In genomic region chr4:176875026-176875425, GRCh38 we compare ENCODE assay signal across 20 cellular contexts.
"Had no signal": no experiment of that assay in that cellular context is flagged by ENCODE, and none has a peak within 500 bp of the region (broad histone marks: within the 10 kb centered on the region; RNA-seq: fewer than 3 reads in every experiment).

No MANE protein-coding gene starts in this region.

- DNase-seq: activated CD4-positive, alpha-beta memory T cell treated with anti-CD3 and anti-CD28 coated beads, Interleukin-2, amount 10 ng/mL, durations not matched to agents 7 days and 5 days; activated CD4-positive, alpha-beta T cell treated with anti-CD3 and anti-CD28 coated beads for 48 hours; activated effector memory CD4-positive, alpha-beta T cell treated with anti-CD3 and anti-CD28 coated beads, Interleukin-2, amount 50 U/mL, for 16 hours; activated naive CD4-positive, alpha-beta T cell treated with anti-CD3 and anti-CD28 coated beads, Interleukin-2, amount 10 ng/mL, durations not matched to agents 7 days and 5 days; anterior cingulate cortex; body of pancreas; erythroblast; heart left ventricle; left ventricle myocardium superior; mammary epithelial cell; midbrain; natural killer cell; right cardiac atrium; stimulated activated CD4-positive, alpha-beta T cell treated with anti-CD3 and anti-CD28 coated beads, Interleukin-12 subunit alpha, Interleukin-12 subunit beta, amount 100 ng/mL, for 4 hours; stimulated activated CD4-positive, alpha-beta T cell treated with anti-CD3 and anti-CD28 coated beads, Interleukin-4, amount 100 ng/mL, for 4 hours; stimulated activated naive CD8-positive, alpha-beta T cell treated with anti-CD3 and anti-CD28 coated beads, Interleukin-15, Interleukin-2, amounts not matched to agents 100 U/mL and 50 U/mL, for 24 hours; substantia nigra; thyroid gland; upper lobe of right lung had no signal

- H3K36me3 ChIP-seq: heart left ventricle, thyroid gland, upper lobe of right lung had no signal

- H3K9ac ChIP-seq: parathyroid adenoma had no signal

- H3K27me3 ChIP-seq: body of pancreas, heart left ventricle, thyroid gland, upper lobe of right lung had no signal

- H3K4me3 ChIP-seq: body of pancreas, heart left ventricle, thyroid gland, upper lobe of right lung had no signal

- H3K9me3 ChIP-seq: body of pancreas, thyroid gland, upper lobe of right lung had no signal

- H3K4me1 ChIP-seq: body of pancreas, heart left ventricle, parathyroid adenoma, thyroid gland, upper lobe of right lung had no signal

- ATAC-seq: body of pancreas; heart left ventricle; left ventricle myocardium superior; natural killer cell; right cardiac atrium; stimulated activated naive CD8-positive, alpha-beta T cell treated with anti-CD3 and anti-CD28 coated beads, Interleukin-15, Interleukin-2, amounts not matched to agents 100 U/mL and 50 U/mL, for 24 hours; upper lobe of right lung had no signal
